8 cellular contexts compared by ENCODE assay signal in the genomic region with DNA sequence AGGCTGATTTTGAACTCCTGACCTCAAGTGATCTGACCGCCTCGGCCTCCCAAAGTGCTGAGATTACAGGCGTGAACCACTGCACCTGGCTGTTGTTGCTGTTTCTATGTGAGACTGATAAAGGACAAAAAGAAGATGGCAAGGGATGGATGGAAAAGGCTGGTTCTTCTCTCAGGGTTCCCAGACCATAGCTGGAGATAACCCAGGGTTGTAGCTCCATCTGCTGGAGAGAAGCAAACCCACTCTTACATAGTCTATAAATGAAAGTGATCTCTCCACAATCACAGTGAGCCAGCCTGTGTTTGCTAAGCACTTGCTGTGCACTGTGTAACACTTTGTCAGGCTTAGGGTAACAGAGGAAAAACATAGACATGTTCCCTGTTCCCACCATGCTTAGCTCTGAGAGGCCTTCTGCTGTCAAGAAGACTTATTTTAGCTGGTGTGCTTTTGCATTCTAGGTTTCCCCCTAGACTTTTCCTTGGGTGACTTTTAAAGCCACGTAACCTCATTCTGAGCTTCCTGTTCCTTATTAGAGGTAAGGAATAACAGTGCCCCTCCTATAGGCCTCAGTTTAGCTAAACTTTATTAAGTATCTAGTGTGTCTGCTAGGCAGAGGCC. TPM values are rescaled to one million over a fixed set of nuclear protein-coding genes. Genes with fewer than 3 reads are reported as not detected.
A peak's percentile ranks its signal among the peaks of the same experiment; 100 is the strongest.
DNase-seq lines count a peak whose midpoint lies in the region; ATAC-seq lines count a peak whose summit lies in the region.

No MANE protein-coding gene starts in this region.

- no peaks in the 10 kb centered on the region for H3K9me3 Mint-ChIP-seq in activated CD4-positive, alpha-beta T cell treated with anti-CD3 and anti-CD28 coated beads for 36 hours (ENCODE audit: low read depth)

- no peaks in the 10 kb centered on the region for H3K9me3 ChIP-seq in mesenchymal stem cell (ENCODE audit: control insufficient read depth, low read length)

- H3K4me2 ChIP-seq in mesenchymal stem cell (ENCODE audit: low read length, poor library complexity, severe bottlenecking) = no peak overlapping the region

- H4K8ac ChIP-seq in mesenchymal stem cell (ENCODE audit: low read length) = peak overlapping the region; percentile 81

- no peaks in the 10 kb centered on the region for H3K36me3 Mint-ChIP-seq in activated CD4-positive, alpha-beta T cell treated with anti-CD3 and anti-CD28 coated beads for 36 hours (ENCODE audit: low read depth)

- no peak overlapping the region for H3K4ac ChIP-seq in mesenchymal stem cell (ENCODE audit: low read depth in 1 of 2, low read length in 2 of 2)

- peak overlapping the region; percentile 5 for H2AK5ac ChIP-seq in mesenchymal stem cell (ENCODE audit: low read length, severe bottlenecking)

- CTCF ChIA-PET in activated CD4-positive, alpha-beta T cell treated with anti-CD3 and anti-CD28 coated beads for 36 hours (lab: Charles Lee) = interaction anchor here (0.5 to 2.5 kb wide), 30 partner anchors 8 to 647 kb away, joined by 3 to 12 read pairs (median 3); a partner anchor contains a TSS

- no peak overlapping the region for H3K27ac Mint-ChIP-seq in activated CD4-positive, alpha-beta T cell treated with anti-CD3 and anti-CD28 coated beads for 36 hours

- H2BK15ac ChIP-seq in mesenchymal stem cell (ENCODE audit: low read depth, poor library complexity, severe bottlenecking) = no peak overlapping the region

- H3K4me1 Mint-ChIP-seq in activated CD4-positive, alpha-beta T cell treated with anti-CD3 and anti-CD28 coated beads for 36 hours = peaks cover 38% of the 10 kb centered on the region

- H2AFZ ChIP-seq in mesenchymal stem cell (ENCODE audit: low read depth, low read length) = no peak overlapping the region

- H2BK120ac ChIP-seq in mesenchymal stem cell (ENCODE audit: low read depth, low read length) = peak overlapping the region; percentile 73

- peak overlapping the region; percentile 78 for H4K91ac ChIP-seq in mesenchymal stem cell (ENCODE audit: low read length)

- H2BK12ac ChIP-seq in mesenchymal stem cell (ENCODE audit: low read length in 2 of 2) = peak overlapping the region in 1 of 2 experiments; percentile 69

- POLR2A ChIA-PET in activated CD4-positive, alpha-beta T cell treated with anti-CD3 and anti-CD28 coated beads for 36 hours (lab: Charles Lee) = no interaction called here

- peak; percentile 66 for ATAC-seq in GM19023 (IDR thresholded peaks at IDR 0.05; ENCODE audit: unreplicated experiment)
- peak; percentile 86 for ATAC-seq in HG03175 (IDR thresholded peaks at IDR 0.05; ENCODE audit: unreplicated experiment)
- ATAC-seq in activated CD4-positive, alpha-beta T cell treated with anti-CD3 and anti-CD28 coated beads for 36 hours = peak; percentile 73

- no peaks in the 10 kb centered on the region for H3K79me1 ChIP-seq in mesenchymal stem cell (replicated peaks; ENCODE audit: low read length, poor library complexity, severe bottlenecking)

- H3K9ac ChIP-seq in mesenchymal stem cell (ENCODE audit: low read length) = peak overlapping the region; percentile 64

- H3K27me3 ChIP-seq in mesenchymal stem cell (ENCODE audit: control insufficient read depth in 1 of 2, insufficient read depth in 1 of 2, low read length in 2 of 2) = no peaks in the 10 kb centered on the region

- H3K4me3 Mint-ChIP-seq in activated CD4-positive, alpha-beta T cell treated with anti-CD3 and anti-CD28 coated beads for 36 hours = no peak overlapping the region

- no peak overlapping the region for H3K23ac ChIP-seq in mesenchymal stem cell (ENCODE audit: low read length in 2 of 2)

- no peaks in the 10 kb centered on the region for H3K36me3 ChIP-seq in mesenchymal stem cell (ENCODE audit: control insufficient read depth in 1 of 2, insufficient read depth in 2 of 2, low read depth in 1 of 2, low read length in 2 of 2)

- H3K4me1 ChIP-seq in mesenchymal stem cell (ENCODE audit: control insufficient read depth, insufficient read depth, low read depth, low read length) = peaks cover 33% of the 10 kb centered on the region

- peak overlapping the region; percentile 34 to 71 for H3K18ac ChIP-seq in mesenchymal stem cell (ENCODE audit: low read depth in 1 of 2, low read length in 2 of 2)

- intact Hi-C loops in activated CD4-positive, alpha-beta T cell treated with anti-CD3 and anti-CD28 coated beads for 36 hours (cut with DNase I, micrococcal nuclease) = loop anchor here (1.0 to 5.0 kb wide), 6 partner anchors 92 to 647 kb away; a partner anchor contains a TSS

- 33% methylated on average over 3 of the region's 4 CpGs for WGBS in mesenchymal stem cell

- H3K27me3 Mint-ChIP-seq in activated CD4-positive, alpha-beta T cell treated with anti-CD3 and anti-CD28 coated beads for 36 hours = no peaks in the 10 kb centered on the region

- peak overlapping the region; percentile 58 for H3K27ac ChIP-seq in mesenchymal stem cell (ENCODE audit: low read length, poor library complexity, severe bottlenecking)

- no peak overlapping the region for H2BK5ac ChIP-seq in mesenchymal stem cell (ENCODE audit: low read depth, low read length, poor library complexity, severe bottlenecking)

- DNase-seq in C1 segment of cervical spinal cord (lab: John Stamatoyannopoulos, UW) (peak in 8 of 14 donors; percentile 14 to 66 (median 38)), NCI-H345 (lab: John Stamatoyannopoulos, UW) (peak; percentile 79), dermis microvascular lymphatic vessel endothelial cell (ENCODE audit: low read depth in 2 of 2) (peak; percentile 79 to 86), mesenchymal stem cell (peak; percentile 89)
- DNase-seq in activated CD4-positive, alpha-beta T cell treated with anti-CD3 and anti-CD28 coated beads for 36 hours = peak; percentile 69
- DNase-seq in stimulated activated CD8-positive, alpha-beta memory T cell treated with anti-CD3 and anti-CD28 coated beads, Interleukin-15, amount 100 ng/mL, for 1 hour (ENCODE audit: low read depth) = peak; percentile 21

- no peak overlapping the region for H3K14ac ChIP-seq in mesenchymal stem cell (ENCODE audit: low read length in 2 of 2)

- peak overlapping the region in 1 of 2 experiments; percentile 56 for H3K4me3 ChIP-seq in mesenchymal stem cell (ENCODE audit: insufficient read depth in 1 of 2, low read depth in 1 of 2, low read length in 2 of 2)

RNA-seq across cellular contexts. Expression of a gene that starts 49.7 kb away (rescaled TPM):
- 10 to 100 TPM; 47.5 to 70.3 TPM for total RNA-seq in activated CD4-positive, alpha-beta T cell treated with anti-CD3 and anti-CD28 coated beads for 36 hours
- 217 and 543 TPM in 2 replicates for total RNA-seq in dermis microvascular lymphatic vessel endothelial cell
- polyA plus RNA-seq in mesenchymal stem cell (2013, experiment 1 of 2) = 146 TPM
- polyA plus RNA-seq in mesenchymal stem cell (2013, experiment 2 of 2) = 150 TPM

Comparison
In these comparisons a context has a peak if more than half of its experiments do, and no peak if none do; other contexts are left out.
1. DNase-seq: peak in every context shown above with its lines; median percentile 89 in mesenchymal stem cell; 82 in dermis microvascular lymphatic vessel endothelial cell; 79 in NCI-H345; 69 in activated CD4-positive, alpha-beta T cell treated with anti-CD3 and anti-CD28 coated beads for 36 hours; 38 in C1 segment of cervical spinal cord; 21 in stimulated activated CD8-positive, alpha-beta memory T cell treated with anti-CD3 and anti-CD28 coated beads, Interleukin-15, amount 100 ng/mL, for 1 hour.